Comparison of ENCODE assay signal across 8 cellular contexts in the genomic region with DNA sequence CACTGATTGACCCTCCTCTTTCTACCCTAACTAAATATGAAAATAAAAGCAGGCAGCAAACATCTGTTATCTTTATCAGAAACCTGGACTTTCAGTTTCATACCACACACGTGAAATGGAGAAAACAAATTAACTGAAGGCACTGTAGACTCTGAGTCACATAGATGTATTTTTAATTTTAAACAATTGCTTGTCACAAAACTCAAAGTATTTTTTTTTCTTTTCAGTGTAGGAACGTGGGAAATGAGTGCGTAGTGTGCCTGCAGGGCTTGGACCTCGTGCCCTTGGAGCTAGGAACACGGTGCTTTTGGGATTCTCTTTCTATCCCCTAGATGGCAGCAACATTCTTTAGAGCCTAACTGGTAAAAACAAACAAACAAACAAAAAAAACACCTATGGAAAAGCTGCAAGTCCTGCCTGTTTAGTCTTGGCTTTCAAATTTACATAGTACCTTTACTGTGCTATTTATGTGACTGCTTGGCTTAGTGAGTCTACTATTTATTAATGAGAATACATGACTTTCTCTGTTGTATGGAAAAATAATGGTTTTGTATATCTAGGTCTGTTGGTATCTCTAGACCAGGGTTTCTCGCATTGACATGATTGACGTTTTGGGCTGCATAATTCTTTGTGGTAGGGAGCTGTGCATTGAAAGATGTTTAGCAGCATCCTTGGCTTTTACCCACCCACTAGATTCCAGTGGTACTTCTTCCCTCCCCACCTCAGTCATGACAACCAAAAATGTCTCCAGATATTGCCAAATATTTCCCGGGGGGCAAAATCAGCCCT.
DNase-seq lines count a peak whose midpoint lies in the region; ATAC-seq and FAIRE-seq lines count a peak whose summit lies in the region.

No MANE protein-coding gene starts in this region.

- peak; percentile 30 for FAIRE-seq in islet of Langerhans (lab: Jason Lieb, UNC)

- ATAC-seq in GM19023 (IDR thresholded peaks at IDR 0.05; ENCODE audit: unreplicated experiment): peak; percentile 80
- peak; percentile 72 for ATAC-seq in HG03060 (IDR thresholded peaks at IDR 0.05; ENCODE audit: low read depth, unreplicated experiment)

- peak; percentile 0 for DNase-seq in NCI-H1092 treated with DMSO at 0.1 percent for 48 hours (lab: John Stamatoyannopoulos, UW)
- no peak for DNase-seq in NCI-H1092 (lab: John Stamatoyannopoulos, UW)
- peak; percentile 71 for DNase-seq in NCI-H82 (lab: John Stamatoyannopoulos, UW)
- peak; percentile 26 for DNase-seq in brain pericyte (ENCODE audit: low read depth, low spot score)
- DNase-seq in stromal cell of bone marrow (ENCODE audit: low read depth): peak; percentile 38
